7 cellular contexts compared by ENCODE assay signal in the genomic region with DNA sequence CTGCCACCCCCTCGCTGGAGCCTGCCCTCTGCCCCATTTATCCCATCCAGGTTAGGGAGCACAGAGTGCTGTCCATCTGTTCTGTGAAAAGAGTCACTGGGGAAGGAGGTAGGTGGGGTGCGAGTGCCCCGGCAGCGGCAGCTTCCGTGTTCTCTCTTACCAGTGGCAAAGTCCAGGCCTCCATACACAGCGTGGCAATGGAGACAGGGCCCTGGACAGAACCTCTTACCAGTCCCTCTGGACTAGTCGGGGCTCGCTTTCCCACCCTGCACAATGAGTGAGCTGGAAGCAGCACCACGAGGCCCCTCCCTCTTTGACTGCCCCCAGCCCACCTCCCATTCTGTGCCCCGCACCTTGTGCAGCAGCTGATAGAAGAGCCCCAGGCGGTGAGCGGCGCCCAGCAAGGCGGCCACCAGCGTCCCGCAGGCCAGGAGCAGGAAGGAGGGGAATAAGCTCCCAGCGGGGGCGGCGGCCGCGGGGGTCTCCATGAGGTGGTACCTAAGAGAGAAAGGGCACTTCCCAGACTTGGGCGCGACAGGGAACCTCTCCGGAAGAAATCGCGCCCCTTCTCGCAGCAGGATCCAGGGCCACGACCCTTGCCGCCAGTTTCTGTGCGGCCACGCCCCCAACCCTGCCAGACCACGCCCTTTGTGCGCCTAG. TPM values are rescaled to one million over a fixed set of nuclear protein-coding genes. Genes with fewer than 3 reads are reported as not detected.
DNase-seq lines count a peak whose midpoint lies in the region; ATAC-seq, FAIRE-seq and TF ChIP-seq lines count a peak whose summit lies in the region.

No MANE protein-coding gene starts in this region.

- H3K79me2 ChIP-seq in astrocyte (ENCODE audit: insufficient read depth, low read length): peaks cover 20% of the 10 kb centered on the region

- H4K20me1 ChIP-seq in astrocyte (ENCODE audit: insufficient read depth, low read length): peaks cover 7% of the 10 kb centered on the region

- peak overlapping the region; percentile 95 for H3K27ac Mint-ChIP-seq in astrocyte (ENCODE audit: unreplicated experiment)
- H3K27ac Mint-ChIP-seq in immature natural killer cell: peak overlapping the region; percentile 97 to 100 (median 98)
- H3K27ac Mint-ChIP-seq in stimulated activated effector memory CD8-positive, alpha-beta T cell treated with anti-CD3 and anti-CD28 coated beads, Interleukin-12 subunit alpha, Interleukin-12 subunit beta, amount 100 ng/mL, for 72 hours: peak overlapping the region; percentile 97

- H3K27me3 ChIP-seq in HUES48 (ENCODE audit: control insufficient read depth, insufficient read depth, low read length) (no peaks in the 10 kb centered on the region), astrocyte (ENCODE audit: insufficient read depth, low read length) (no peaks in the 10 kb centered on the region)

- no peaks in the 10 kb centered on the region for H3K9me3 ChIP-seq in HUES48 (ENCODE audit: control insufficient read depth, insufficient read depth, low read length)
- H3K9me3 ChIP-seq in astrocyte (ENCODE audit: insufficient read depth, low read depth, low read length): no peaks in the 10 kb centered on the region

- H3K9ac ChIP-seq in HUES48 (ENCODE audit: low read depth, low read length) (peak overlapping the region; percentile 32; the same call in 1 of the 2 replicates), astrocyte (ENCODE audit: low read length) (peak overlapping the region; percentile 88)

- H3K4me1 Mint-ChIP-seq in astrocyte (ENCODE audit: low read depth, unreplicated experiment): peaks cover 4% of the 10 kb centered on the region
- H3K4me1 Mint-ChIP-seq in immature natural killer cell: peaks cover 17 to 23% of the 10 kb centered on the region in 2 donors
- H3K4me1 Mint-ChIP-seq in stimulated activated effector memory CD8-positive, alpha-beta T cell treated with anti-CD3 and anti-CD28 coated beads, Interleukin-12 subunit alpha, Interleukin-12 subunit beta, amount 100 ng/mL, for 72 hours: peaks cover 26% of the 10 kb centered on the region

- H3K9me3 Mint-ChIP-seq in astrocyte (ENCODE audit: unreplicated experiment) (no peaks in the 10 kb centered on the region), immature natural killer cell (no peaks in the 10 kb centered on the region)
- no peaks in the 10 kb centered on the region for H3K9me3 Mint-ChIP-seq in stimulated activated effector memory CD8-positive, alpha-beta T cell treated with anti-CD3 and anti-CD28 coated beads, Interleukin-12 subunit alpha, Interleukin-12 subunit beta, amount 100 ng/mL, for 72 hours

- no peak for FAIRE-seq in astrocyte (lab: Jason Lieb, UNC)

- in situ Hi-C loops in GM13976 (cut with MboI; ENCODE audit: low sequenced_read_pairs, unreplicated experiment): loop anchor here (25.0 kb wide), 1 partner anchor 562 kb away; a partner anchor contains a TSS

- TF ChIP-seq CTCF in GM13976 (IDR thresholded peaks at IDR 0.05; ENCODE audit: borderline replicate concordance, control extremely low read depth, extremely low read depth, insufficient read depth, missing control alignments) (no peak), astrocyte (IDR thresholded peaks at IDR 0.05; ENCODE audit: insufficient read depth, low read depth, low read length) (no peak)

- H3K27ac ChIP-seq in HUES48 (ENCODE audit: low read depth, low read length): peak overlapping the region; percentile 96
- peak overlapping the region; percentile 76 for H3K27ac ChIP-seq in astrocyte (ENCODE audit: low read depth, low read length)

- peak overlapping the region; percentile 98 for H3K4me2 ChIP-seq in astrocyte (ENCODE audit: low read length)

- peak overlapping the region; percentile 88 for H3K4me3 ChIP-seq in HUES48 (ENCODE audit: low read depth, low read length)
- peak overlapping the region; percentile 88 for H3K4me3 ChIP-seq in astrocyte (ENCODE audit: insufficient read depth, low read depth, low read length)

- no peak for ATAC-seq in stimulated activated effector memory CD8-positive, alpha-beta T cell treated with anti-CD3 and anti-CD28 coated beads, Interleukin-12 subunit alpha, Interleukin-12 subunit beta, amount 100 ng/mL, for 72 hours

- H3K4me3 Mint-ChIP-seq in astrocyte (ENCODE audit: unreplicated experiment) (peak overlapping the region; percentile 98), immature natural killer cell (peak overlapping the region; percentile 97 to 100 (median 99))
- H3K4me3 Mint-ChIP-seq in stimulated activated effector memory CD8-positive, alpha-beta T cell treated with anti-CD3 and anti-CD28 coated beads, Interleukin-12 subunit alpha, Interleukin-12 subunit beta, amount 100 ng/mL, for 72 hours: peak overlapping the region; percentile 93

- peaks cover 2% of the 10 kb centered on the region for H3K27me3 Mint-ChIP-seq in astrocyte (ENCODE audit: low read depth, unreplicated experiment)
- H3K27me3 Mint-ChIP-seq in immature natural killer cell (ENCODE audit: low read depth in 3 of 3): peaks cover 7 to 17% (median 10%) of the 10 kb centered on the region in 3 donors

- H3K4me1 ChIP-seq in HUES48 (ENCODE audit: control insufficient read depth, insufficient read depth, low read length) (no peaks in the 10 kb centered on the region), astrocyte (ENCODE audit: insufficient read depth, low read length) (peaks cover 15% of the 10 kb centered on the region)

- peak; percentile 45 for DNase-seq in GM13976 (ENCODE audit: low spot score)
- no peak for DNase-seq in astrocyte (ENCODE audit: low read depth)
- peak in 1 of 3 donors; percentile 7 for DNase-seq in immature natural killer cell
- no peak for DNase-seq in stimulated activated effector memory CD8-positive, alpha-beta T cell treated with anti-CD3 and anti-CD28 coated beads, Interleukin-12 subunit alpha, Interleukin-12 subunit beta, amount 100 ng/mL, for 72 hours (ENCODE audit: low spot score in 2 of 2)
- DNase-seq in NK-92 treated with Interleukin-12 subunit alpha and Interleukin-12 subunit beta, amount 100 ng/mL, for 24 hours (lab: John Stamatoyannopoulos, UW): no peak
- no peak for DNase-seq in NCI-H128 (lab: John Stamatoyannopoulos, UW; ENCODE audit: unreplicated experiment)

- H3K36me3 ChIP-seq in HUES48 (ENCODE audit: control insufficient read depth, insufficient read depth, low read length) (peaks cover 36% of the 10 kb centered on the region), astrocyte (ENCODE audit: insufficient read depth, low read length) (no peaks in the 10 kb centered on the region)

- H3K36me3 Mint-ChIP-seq in astrocyte (ENCODE audit: low read depth, unreplicated experiment) (peaks cover 14% of the 10 kb centered on the region), immature natural killer cell (peaks cover 4 to 7% (median 7%) of the 10 kb centered on the region in 3 donors)
- H3K36me3 Mint-ChIP-seq in stimulated activated effector memory CD8-positive, alpha-beta T cell treated with anti-CD3 and anti-CD28 coated beads, Interleukin-12 subunit alpha, Interleukin-12 subunit beta, amount 100 ng/mL, for 72 hours: peaks cover 37% of the 10 kb centered on the region

- peak overlapping the region; percentile 96 for H2AFZ ChIP-seq in astrocyte (ENCODE audit: low read depth, low read length)

RNA-seq across cellular contexts. Expression of a gene that starts 17.5 kb away (rescaled TPM):
- total RNA-seq in astrocyte: 40.6 and 46.6 TPM in 2 replicates
- polyA plus RNA-seq in immature natural killer cell: not detected

RNA-seq across cellular contexts. Expression of a gene that starts 42.7 kb away (rescaled TPM):
- total RNA-seq in astrocyte: not detected in 2 replicates
- not detected for polyA plus RNA-seq in immature natural killer cell
